ENCODE assay signal across 25 cellular contexts in the genomic region with DNA sequence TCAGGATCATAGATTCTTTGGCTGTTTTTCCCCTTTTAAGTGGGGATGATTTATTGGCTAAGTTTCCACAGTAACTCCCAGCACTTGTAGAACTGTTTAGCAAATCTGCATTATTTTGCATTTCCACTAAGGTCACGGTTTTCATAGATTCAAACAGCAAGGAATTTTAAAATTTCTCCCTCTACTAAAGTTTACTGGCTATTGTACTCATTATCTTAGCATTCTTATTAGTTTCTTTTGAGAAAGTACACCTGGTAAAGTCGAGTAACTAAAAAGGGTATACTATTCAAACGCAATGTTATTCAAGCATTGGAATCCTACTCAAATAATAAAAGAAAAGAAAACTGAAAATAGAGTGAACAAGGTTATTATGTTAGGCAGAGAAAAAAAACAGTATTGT.
DNase-seq lines count a peak whose midpoint lies in the region; TF ChIP-seq lines count a peak whose summit lies in the region.
"Had no signal": no experiment of that assay in that cellular context is flagged by ENCODE, and none has a peak within 500 bp of the region (broad histone marks: within the 10 kb centered on the region; RNA-seq: fewer than 3 reads in every experiment).

No MANE protein-coding gene starts in this region.

- peaks cover 3% of the 10 kb centered on the region for H3K4me1 ChIP-seq in H9 (ENCODE audit: insufficient read depth, low read length)
- H3K4me1 ChIP-seq: BE2C, BLaER1 had no signal

- H3K4me3 Mint-ChIP-seq in H9 (no peak overlapping the region), HFFc6 (no peak overlapping the region)
- H3K4me3 Mint-ChIP-seq: CD14-positive monocyte; CD4-positive, alpha-beta memory T cell; CD4-positive, CD25-positive, alpha-beta regulatory T cell; CD8-positive, alpha-beta memory T cell had no signal

- H2AFZ ChIP-seq in H9 (ENCODE audit: low read length) = no peak overlapping the region

- H3K36me3 Mint-ChIP-seq in H9 (ENCODE audit: insufficient read depth in 1 of 3, low read depth in 3 of 3) (no peaks in the 10 kb centered on the region), HFFc6 (ENCODE audit: low read depth) (no peaks in the 10 kb centered on the region)
- H3K36me3 Mint-ChIP-seq: CD14-positive monocyte; CD4-positive, alpha-beta memory T cell; CD4-positive, CD25-positive, alpha-beta regulatory T cell; CD8-positive, alpha-beta memory T cell had no signal

- H2BK12ac ChIP-seq in H9 (ENCODE audit: insufficient read length, low read depth, low read length) = no peak overlapping the region

- no peak overlapping the region for H3T11ph ChIP-seq in H9 (ENCODE audit: low read length)

- H2BK120ac ChIP-seq in H9 (ENCODE audit: low read depth, low read length, poor library complexity, severe bottlenecking) = no peak overlapping the region

- no peaks in the 10 kb centered on the region for H3K79me2 ChIP-seq in H9 (ENCODE audit: insufficient read depth, low read length)

- no peak overlapping the region for H3K4ac ChIP-seq in H9 (ENCODE audit: low read depth, low read length)

- H3K23ac ChIP-seq in H9 (ENCODE audit: insufficient read length, low read depth, low read length) = no peak overlapping the region

- no peak overlapping the region for H3K14ac ChIP-seq in H9 (ENCODE audit: insufficient read depth, low read length)

- H4K8ac ChIP-seq in H9 (replicated peaks; ENCODE audit: insufficient read length, low read depth, low read length) = no peak overlapping the region

- TF ChIP-seq CTCF in H9 (conservative IDR thresholded peaks at IDR 0.05) = no peak
- TF ChIP-seq CTCF in HFFc6 (IDR thresholded peaks at IDR 0.05) = no peak

- H3K9me3 ChIP-seq in H9 (ENCODE audit: control insufficient read depth, low read depth, low read length) = no peaks in the 10 kb centered on the region
- H3K9me3 ChIP-seq in SK-N-MC (ENCODE audit: low read depth, low read length) = no peaks in the 10 kb centered on the region
- H3K9me3 ChIP-seq: BE2C, BLaER1 had no signal

- H3K4me3 ChIP-seq in SK-N-MC = peak overlapping the region; percentile 34; the same call in 1 of the 2 replicates
- H3K4me3 ChIP-seq: BLaER1, GM12878 had no signal

- no peak overlapping the region for H2BK5ac ChIP-seq in H9 (ENCODE audit: insufficient read length, low read length)

- DNase-seq in H9 (no peak), SK-N-MC (ENCODE audit: low read depth, low spot score) (peak; percentile 37), left kidney (ENCODE audit: low read depth, low spot score) (peak; percentile 55), HFFc6 (no peak), HPDE6-E6E7 (ENCODE audit: extremely low spot score) (no peak)
- no peak for DNase-seq in stimulated activated CD4-positive, alpha-beta T cell treated with anti-CD3 and anti-CD28 coated beads, Interleukin-1b, Interleukin-23, amount 100 ng/mL, for 48 hours
- no peak for DNase-seq in NK-92 treated with Interleukin-12 subunit alpha and Interleukin-12 subunit beta, amount 100 ng/mL, for 24 hours (lab: John Stamatoyannopoulos, UW)
- DNase-seq: 8988T; ACHN; BE2C; C1 segment of cervical spinal cord; CD4-positive, alpha-beta memory T cell; CD4-positive, CD25-positive, alpha-beta regulatory T cell; CD8-positive, alpha-beta memory T cell; COR-L47; DMS 273 treated with DMSO at 0.1 percent for 48 hours; DMS153; DMS53; DMS79; DND-41; EL; GDM1 had no signal

- H3K9me3 Mint-ChIP-seq in H9 (no peaks in the 10 kb centered on the region), HFFc6 (peaks cover 27% of the 10 kb centered on the region)
- H3K9me3 Mint-ChIP-seq: CD14-positive monocyte had no signal

- no peak overlapping the region for H2AK5ac ChIP-seq in H9 (ENCODE audit: insufficient read length, low read length)

- no peaks in the 10 kb centered on the region for H4K20me1 ChIP-seq in H9 (ENCODE audit: control insufficient read depth, insufficient read depth, insufficient read length)
- H4K20me1 ChIP-seq: BLaER1 had no signal

- no peak overlapping the region for H2BK20ac ChIP-seq in H9 (ENCODE audit: low read depth, low read length, poor library complexity, severe bottlenecking)

- H3K27me3 Mint-ChIP-seq in H9 (ENCODE audit: low read depth) = no peaks in the 10 kb centered on the region
- H3K27me3 Mint-ChIP-seq in HFFc6 (ENCODE audit: insufficient read depth) = no peaks in the 10 kb centered on the region
- H3K27me3 Mint-ChIP-seq: CD4-positive, alpha-beta memory T cell; CD4-positive, CD25-positive, alpha-beta regulatory T cell; CD8-positive, alpha-beta memory T cell had no signal

- H3K18ac ChIP-seq in H9 (ENCODE audit: insufficient read length, low read depth, low read length) = no peak overlapping the region

- H3K56ac ChIP-seq in H9 (ENCODE audit: insufficient read length, low read depth, low read length) = no peak overlapping the region

- no peak overlapping the region for H2BK15ac ChIP-seq in H9 (ENCODE audit: low read depth, low read length)

- H3K36me3 ChIP-seq in SK-N-MC (ENCODE audit: insufficient read depth, low read length) = no peaks in the 10 kb centered on the region
- H3K36me3 ChIP-seq: BE2C, BLaER1 had no signal

- no peak overlapping the region for H3K9ac ChIP-seq in H9 (ENCODE audit: extremely low read depth, insufficient read length, low read length)
- peak overlapping the region; percentile 26 for H3K9ac ChIP-seq in SK-N-MC (ENCODE audit: insufficient read length)
- H3K9ac ChIP-seq: BLaER1 had no signal

- no CpG with 5 or more reads among the region's 3 CpGs for WGBS in H9 (ENCODE audit: extremely low coverage, insufficient read length, low lambda C conversion rate)

- no peaks in the 10 kb centered on the region for H3K27me3 ChIP-seq in H9 (ENCODE audit: insufficient read depth, low read length)
- H3K27me3 ChIP-seq: BE2C, BLaER1 had no signal

- H3K23me2 ChIP-seq in H9 (ENCODE audit: insufficient read length, low read depth, low read length, poor library complexity, severe bottlenecking) = no peaks in the 10 kb centered on the region

- H4K91ac ChIP-seq in H9 (ENCODE audit: insufficient read length, low read depth, low read length) = no peak overlapping the region

- no peak overlapping the region for H3K4me2 ChIP-seq in H9 (ENCODE audit: insufficient read depth, insufficient read length, low read length)
- H3K4me2 ChIP-seq: BLaER1 had no signal

- peak overlapping the region in 2 of 3 experiments; percentile 65 to 76; a peak in 3 of 7 replicates for H3K27ac Mint-ChIP-seq in H9
- no peak overlapping the region for H3K27ac Mint-ChIP-seq in HFFc6
- H3K27ac Mint-ChIP-seq: CD14-positive monocyte; CD4-positive, alpha-beta memory T cell; CD4-positive, CD25-positive, alpha-beta regulatory T cell; CD8-positive, alpha-beta memory T cell had no signal

- H3K79me1 ChIP-seq in H9 (ENCODE audit: insufficient read depth, low read depth, low read length, poor library complexity, severe bottlenecking) = no peaks in the 10 kb centered on the region

- H4K5ac ChIP-seq in H9 (ENCODE audit: insufficient read length, low read depth, low read length) = no peak overlapping the region

- H3K27ac ChIP-seq in H9 (ENCODE audit: insufficient read length, low read depth, low read length) = no peak overlapping the region
- no peak overlapping the region; the same call in 1 of the 2 replicates for H3K27ac ChIP-seq in SK-N-MC
- H3K27ac ChIP-seq: BLaER1 had no signal

- H3K4me1 Mint-ChIP-seq in H9 (peaks cover 24 to 32% of the 10 kb centered on the region in 2 experiments), HFFc6 (ENCODE audit: low read depth) (no peaks in the 10 kb centered on the region)
- H3K4me1 Mint-ChIP-seq: CD14-positive monocyte; CD4-positive, alpha-beta memory T cell; CD4-positive, CD25-positive, alpha-beta regulatory T cell; CD8-positive, alpha-beta memory T cell had no signal

Comparison
In these comparisons a context has a peak if more than half of its experiments do, and no peak if none do; other contexts are left out.
1. DNase-seq: peak in SK-N-MC (single experiment) and left kidney (single experiment); none in H9 (single experiment), HFFc6 (single experiment), stimulated activated CD4-positive, alpha-beta T cell treated with anti-CD3 and anti-CD28 coated beads, Interleukin-1b, Interleukin-23, amount 100 ng/mL, for 48 hours (single experiment), NK-92 treated with Interleukin-12 subunit alpha and Interleukin-12 subunit beta, amount 100 ng/mL, for 24 hours (single experiment) and HPDE6-E6E7 (single experiment).